Comparison of ENCODE assay signal across 14 cellular contexts in genomic region chr3:45538641-45538986, GRCh38. TPM values are rescaled to one million over a fixed set of nuclear protein-coding genes. Genes with fewer than 3 reads are reported as not detected.
DNase-seq lines count a peak whose midpoint lies in the region; ATAC-seq, FAIRE-seq and TF ChIP-seq lines count a peak whose summit lies in the region.
"Had no signal": no experiment of that assay in that cellular context is flagged by ENCODE, and none has a peak within 500 bp of the region (broad histone marks: within the 10 kb centered on the region; RNA-seq: fewer than 3 reads in every experiment).

No MANE protein-coding gene starts in this region.

- CTCF ChIA-PET in endothelial cell of umbilical vein (lab: Charles Lee): interaction anchor here (1.0 to 1.8 kb wide), 6 partner anchors 8 to 156 kb away, joined by 3 to 9 read pairs (median 4); no protein-coding TSS in a partner anchor
- CTCF ChIA-PET in naive thymus-derived CD4-positive, alpha-beta T cell (lab: Charles Lee): no interaction called here

- dilution Hi-C loops in endothelial cell of umbilical vein (cut with MboI; ENCODE audit: extremely low pct_ligation_motif_present, low sequenced_read_pairs): no loop called here

- intact Hi-C loops in CD14-positive monocyte (cut with micrococcal nuclease) (no loop called here), endothelial cell of umbilical vein (cut with micrococcal nuclease) (no loop called here), right lobe of liver (cut with DNase I) (no loop called here)
- intact Hi-C loops in naive thymus-derived CD4-positive, alpha-beta T cell (cut with micrococcal nuclease): no loop called here

- no peaks in the 10 kb centered on the region for H4K20me1 ChIP-seq in endothelial cell of umbilical vein (replicated peaks; ENCODE audit: control insufficient read depth, extremely low read depth, insufficient read depth, low read length)

- no peak overlapping the region for H3K4me3 Mint-ChIP-seq in CD14-positive monocyte
- no peak overlapping the region for H3K4me3 Mint-ChIP-seq in naive thymus-derived CD4-positive, alpha-beta T cell
- H3K4me3 Mint-ChIP-seq: activated T-helper 17 cell treated with anti-CD3 and anti-CD28 coated beads, Interleukin-2, amount 50 U/mL, for 72 hours; natural killer cell treated with Interleukin-12 subunit alpha and Interleukin-12 subunit beta and Interleukin-15 and Interleukin-18, amount 100 ng/mL, for 72 hours had no signal

- WGBS in right lobe of liver (ENCODE audit: insufficient coverage, low coverage, low lambda C conversion rate, missing lambda C conversion rate): 21% methylated on average over 4 of the region's 4 CpGs

- H3K9ac ChIP-seq in endothelial cell of umbilical vein (replicated peaks; ENCODE audit: extremely low read depth, insufficient read depth, low read length): no peak overlapping the region
- no peak overlapping the region for H3K9ac ChIP-seq in skeletal muscle tissue (ENCODE audit: low read depth in 1 of 3, low read length in 3 of 3)

- ATAC-seq in right lobe of liver: peak; percentile 62 to 85 (median 80)
- no peak for ATAC-seq in naive thymus-derived CD4-positive, alpha-beta T cell
- ATAC-seq: activated T-helper 17 cell treated with anti-CD3 and anti-CD28 coated beads, Interleukin-2, amount 50 U/mL, for 72 hours; natural killer cell treated with Interleukin-12 subunit alpha and Interleukin-12 subunit beta and Interleukin-15 and Interleukin-18, amount 100 ng/mL, for 72 hours had no signal

- TF ChIP-seq CTCF in CD14-positive monocyte (IDR thresholded peaks at IDR 0.05): no peak
- no peak for TF ChIP-seq CTCF in endothelial cell of umbilical vein (IDR thresholded peaks at IDR 0.05; ENCODE audit: extremely low read depth in 1 of 2, insufficient read depth in 1 of 2, low read depth in 1 of 2, low read length in 2 of 2)
- TF ChIP-seq CTCF in right lobe of liver (IDR thresholded peaks at IDR 0.05): no peak
- TF ChIP-seq CTCF in GM20000 (IDR thresholded peaks at IDR 0.05; ENCODE audit: extremely low read depth, missing control alignments): no peak

- H3K27me3 Mint-ChIP-seq in CD14-positive monocyte (ENCODE audit: low read depth in 3 of 3): no peaks in the 10 kb centered on the region
- H3K27me3 Mint-ChIP-seq in naive thymus-derived CD4-positive, alpha-beta T cell: no peaks in the 10 kb centered on the region
- H3K27me3 Mint-ChIP-seq: activated T-helper 17 cell treated with anti-CD3 and anti-CD28 coated beads, Interleukin-2, amount 50 U/mL, for 72 hours; natural killer cell treated with Interleukin-12 subunit alpha and Interleukin-12 subunit beta and Interleukin-15 and Interleukin-18, amount 100 ng/mL, for 72 hours had no signal

- no peaks in the 10 kb centered on the region for H3K9me3 ChIP-seq in endothelial cell of umbilical vein (replicated peaks; ENCODE audit: control insufficient read depth, insufficient read depth, low read length)
- no peaks in the 10 kb centered on the region for H3K9me3 ChIP-seq in right lobe of liver
- H3K9me3 ChIP-seq in skeletal muscle tissue (ENCODE audit: control insufficient read depth in 3 of 3, low read length in 3 of 3): no peaks in the 10 kb centered on the region
- H3K9me3 ChIP-seq in naive thymus-derived CD4-positive, alpha-beta T cell (ENCODE audit: control insufficient read depth in 2 of 3, low read length in 3 of 3): no peaks in the 10 kb centered on the region

- POLR2A ChIA-PET in endothelial cell of umbilical vein (lab: Charles Lee): no interaction called here
- POLR2A ChIA-PET in naive thymus-derived CD4-positive, alpha-beta T cell (lab: Charles Lee): interaction anchor here (0.7 kb wide), 2 partner anchors 118 to 135 kb away, joined by 3 read pairs; no protein-coding TSS in a partner anchor

- DNase-seq in CD14-positive monocyte (ENCODE audit: low spot score) (no peak), endothelial cell of umbilical vein (ENCODE audit: low read depth, low spot score) (no peak), right lobe of liver (peak in 1 of 3 donors; percentile 77), iPS-NIHi7 (ENCODE audit: extremely low spot score) (no peak), NCI-H2029 treated with DMSO at 0.1 percent for 48 hours (lab: John Stamatoyannopoulos, UW) (no peak), GM20000 (ENCODE audit: low spot score) (no peak)
- DNase-seq in naive thymus-derived CD4-positive, alpha-beta T cell: no peak
- DNase-seq: GF-D8, NCI-H1105 treated with DMSO at 0.1 percent for 48 hours had no signal

- FAIRE-seq in endothelial cell of umbilical vein (lab: Jason Lieb, UNC): no peak
- FAIRE-seq: colon, D721Med had no signal

- peaks cover 15 to 35% of the 10 kb centered on the region in 2 donors for H3K36me3 Mint-ChIP-seq in CD14-positive monocyte
- H3K36me3 Mint-ChIP-seq in naive thymus-derived CD4-positive, alpha-beta T cell: peaks cover 0 to 28% (median 4%) of the 10 kb centered on the region in 5 donors

- H3K27me3 ChIP-seq in endothelial cell of umbilical vein (ENCODE audit: control insufficient read depth in 2 of 2, insufficient read depth in 2 of 2, low read length in 2 of 2) (no peaks in the 10 kb centered on the region), right lobe of liver (no peaks in the 10 kb centered on the region), skeletal muscle tissue (ENCODE audit: control insufficient read depth in 3 of 3, insufficient read depth in 3 of 3, low read length in 3 of 3) (no peaks in the 10 kb centered on the region)
- no peaks in the 10 kb centered on the region for H3K27me3 ChIP-seq in naive thymus-derived CD4-positive, alpha-beta T cell (ENCODE audit: control insufficient read depth in 2 of 2, insufficient read depth in 2 of 2, low read length in 2 of 2)

- H3K79me2 ChIP-seq in endothelial cell of umbilical vein (ENCODE audit: control insufficient read depth, insufficient read depth, low read length): no peaks in the 10 kb centered on the region

- TF ChIP-seq POLR2A in endothelial cell of umbilical vein (IDR thresholded peaks at IDR 0.05; ENCODE audit: low read depth, low read length): no peak
- TF ChIP-seq POLR2A in right lobe of liver (IDR thresholded peaks at IDR 0.05): no peak

- H3K4me1 Mint-ChIP-seq in CD14-positive monocyte: peaks cover 47% of the 10 kb centered on the region
- H3K4me1 Mint-ChIP-seq in naive thymus-derived CD4-positive, alpha-beta T cell: peaks cover 0 to 5% (median 0%) of the 10 kb centered on the region in 7 donors
- H3K4me1 Mint-ChIP-seq: activated T-helper 17 cell treated with anti-CD3 and anti-CD28 coated beads, Interleukin-2, amount 50 U/mL, for 72 hours had no signal

- no peak overlapping the region for H3K4me2 ChIP-seq in endothelial cell of umbilical vein (ENCODE audit: insufficient read depth, low read length)

- H3K4me1 ChIP-seq in endothelial cell of umbilical vein (ENCODE audit: control insufficient read depth, extremely low read depth, insufficient read depth, low read length) (peaks cover 26% of the 10 kb centered on the region), right lobe of liver (peaks cover 0 to 28% (median 18%) of the 10 kb centered on the region in 4 donors), skeletal muscle tissue (ENCODE audit: control insufficient read depth in 3 of 3, insufficient read depth in 3 of 3, low read length in 3 of 3) (peaks cover 9 to 14% (median 14%) of the 10 kb centered on the region in 3 donors)
- H3K4me1 ChIP-seq in naive thymus-derived CD4-positive, alpha-beta T cell (ENCODE audit: control insufficient read depth in 2 of 2, insufficient read depth in 2 of 2, low read length in 2 of 2): no peaks in the 10 kb centered on the region

- H3K36me3 ChIP-seq in endothelial cell of umbilical vein (ENCODE audit: control insufficient read depth in 2 of 2, extremely low read depth in 1 of 2, insufficient read depth in 2 of 2, low read length in 2 of 2) (no peaks in the 10 kb centered on the region), right lobe of liver (no peaks in the 10 kb centered on the region), skeletal muscle tissue (ENCODE audit: control insufficient read depth in 3 of 3, insufficient read depth in 3 of 3, low read length in 3 of 3) (no peaks in the 10 kb centered on the region)
- peaks cover 0 to 24% (median 7%) of the 10 kb centered on the region in 3 experiments for H3K36me3 ChIP-seq in naive thymus-derived CD4-positive, alpha-beta T cell (ENCODE audit: control insufficient read depth in 2 of 3, insufficient read depth in 3 of 3, low read length in 3 of 3)

- no peaks in the 10 kb centered on the region for H3K9me3 Mint-ChIP-seq in CD14-positive monocyte
- H3K9me3 Mint-ChIP-seq in naive thymus-derived CD4-positive, alpha-beta T cell: no peaks in the 10 kb centered on the region
- H3K9me3 Mint-ChIP-seq: activated T-helper 17 cell treated with anti-CD3 and anti-CD28 coated beads, Interleukin-2, amount 50 U/mL, for 72 hours; natural killer cell treated with Interleukin-12 subunit alpha and Interleukin-12 subunit beta and Interleukin-15 and Interleukin-18, amount 100 ng/mL, for 72 hours had no signal

- H3K4me3 ChIP-seq in endothelial cell of umbilical vein (replicated peaks in 1 of 3; ENCODE audit: insufficient read depth in 1 of 3, low read depth in 1 of 3, low read length in 3 of 3) (no peak overlapping the region), right lobe of liver (no peak overlapping the region), skeletal muscle tissue (ENCODE audit: low read length in 3 of 3) (peak overlapping the region in 1 of 3 donors; percentile 1)
- H3K4me3 ChIP-seq in naive thymus-derived CD4-positive, alpha-beta T cell (ENCODE audit: low read length): no peak overlapping the region

- no peak overlapping the region for H2AFZ ChIP-seq in endothelial cell of umbilical vein (ENCODE audit: low read depth, low read length)

- no peaks in the 10 kb centered on the region for H3K9me1 ChIP-seq in endothelial cell of umbilical vein (replicated peaks; ENCODE audit: control insufficient read depth, extremely low read depth, insufficient read depth, low read length)

- peak overlapping the region; percentile 75 to 88 (median 86) for H3K27ac Mint-ChIP-seq in CD14-positive monocyte
- no peak overlapping the region for H3K27ac Mint-ChIP-seq in naive thymus-derived CD4-positive, alpha-beta T cell
- H3K27ac Mint-ChIP-seq: activated T-helper 17 cell treated with anti-CD3 and anti-CD28 coated beads, Interleukin-2, amount 50 U/mL, for 72 hours; natural killer cell treated with Interleukin-12 subunit alpha and Interleukin-12 subunit beta and Interleukin-15 and Interleukin-18, amount 100 ng/mL, for 72 hours had no signal

- H3K27ac ChIP-seq in endothelial cell of umbilical vein (ENCODE audit: insufficient read depth, low read depth, low read length) (peak overlapping the region; percentile 32), right lobe of liver (peak overlapping the region; percentile 45 to 68 (median 68)), skeletal muscle tissue (ENCODE audit: low read depth, low read length) (peak overlapping the region; percentile 74)
- no peak overlapping the region for H3K27ac ChIP-seq in naive thymus-derived CD4-positive, alpha-beta T cell (ENCODE audit: low read depth, low read length)

- BruUV-seq in endothelial cell of umbilical vein (replicated peaks; lab: Mats Ljungman, UMichigan): no TSS peak

RNA-seq across cellular contexts. Expression of gene LIMD1, which starts 55.9 kb away (rescaled TPM):
- polyA plus RNA-seq in CD14-positive monocyte (1 to 10 TPM; 6.0 to 8.5 TPM), endothelial cell of umbilical vein (11.9 and 12.6 TPM in 2 replicates)
- total RNA-seq in endothelial cell of umbilical vein (33.3 and 39.5 TPM in 2 replicates), right lobe of liver (10 to 100 TPM; 23.4 to 47.7 (median 31.0) TPM), skeletal muscle tissue (16.2 TPM)
- 8.9 and 9.8 TPM in 2 replicates for polyA plus RNA-seq in endothelial cell of umbilical vein (2011; cell fraction: cytosol; rRNA removed)
- 35.5 and 37.7 TPM in 2 replicates for polyA plus RNA-seq in endothelial cell of umbilical vein (2011; cell fraction: nucleus; rRNA removed)
- polyA plus RNA-seq in endothelial cell of umbilical vein (2012): 15.2 and 19.2 TPM in 2 replicates
- polyA minus RNA-seq in endothelial cell of umbilical vein: 46.6 and 57.5 TPM in 2 replicates
- 14.3 TPM for polyA minus RNA-seq in endothelial cell of umbilical vein (2011; cell fraction: cytosol; rRNA and poly(A)+ RNA removed)
- polyA minus RNA-seq in endothelial cell of umbilical vein (2011; cell fraction: nucleus; rRNA and poly(A)+ RNA removed): 35.4 and 38.2 TPM in 2 replicates
- 10 to 100 TPM; 26.0 to 49.3 (median 28.6) TPM for total RNA-seq in naive thymus-derived CD4-positive, alpha-beta T cell
- 1 to 10 TPM; 5.9 to 6.1 TPM for polyA plus RNA-seq in naive thymus-derived CD4-positive, alpha-beta T cell

Comparison
In these comparisons a context has a peak if more than half of its experiments do, and no peak if none do; other contexts are left out.
1. H3K27ac Mint-ChIP-seq: peak in CD14-positive monocyte (7 of 7); none in naive thymus-derived CD4-positive, alpha-beta T cell (0 of 9).